1 cellular context compared by ENCODE assay signal in genomic region chr1:108780937-108781574, GRCh38.
TF ChIP-seq lines count a peak whose summit lies in the region.

No MANE protein-coding gene starts in this region.

TF ChIP-seq in GM23338, 12 proteins besides CTCF, POLR2A, EP300 and RAD21 (continued from another document):
- no peak for TF ChIP-seq REST (IDR thresholded peaks at IDR 0.05; ENCODE audit: unreplicated experiment)
- no peak for TF ChIP-seq STAT1 (IDR thresholded peaks at IDR 0.05; ENCODE audit: unreplicated experiment)
- no peak for TF ChIP-seq ZNF462 (CRISPR knock-in tag; IDR thresholded peaks at IDR 0.05)
- TF ChIP-seq ZNF114 (CRISPR knock-in tag; IDR thresholded peaks at IDR 0.05): no peak
- TF ChIP-seq ZNF331 (CRISPR knock-in tag; IDR thresholded peaks at IDR 0.05; ENCODE audit: low read depth): no peak
- no peak for TF ChIP-seq JUNB (IDR thresholded peaks at IDR 0.05; ENCODE audit: unreplicated experiment)
- no peak for TF ChIP-seq EZH2 (IDR thresholded peaks at IDR 0.05; ENCODE audit: low read depth, unreplicated experiment)
- no peak for TF ChIP-seq POLR2AphosphoS5 (IDR thresholded peaks at IDR 0.05; ENCODE audit: low read depth)
- no peak for TF ChIP-seq ETS1 (IDR thresholded peaks at IDR 0.05)
TF ChIP-seq in GM23338: peak in this region for 0.
